Comparison of ENCODE assay signal across 16 cellular contexts in genomic region chr11:65305501-65306268, GRCh38. TPM values are rescaled to one million over a fixed set of nuclear protein-coding genes. Genes with fewer than 3 reads are reported as not detected.
DNase-seq lines count a peak whose midpoint lies in the region; ATAC-seq, FAIRE-seq and TF ChIP-seq lines count a peak whose summit lies in the region.
"Had no signal": no experiment of that assay in that cellular context is flagged by ENCODE, and none has a peak within 500 bp of the region (broad histone marks: within the 10 kb centered on the region; RNA-seq: fewer than 3 reads in every experiment).

No MANE protein-coding gene starts in this region.

- no peaks in the 10 kb centered on the region for H3K9me3 ChIP-seq in BLaER1 treated with 17β-estradiol and CSF1 and Interleukin-3, amounts not matched to agents 10 nM and 100 nM (replicated peaks in 1 of 11)
- no peaks in the 10 kb centered on the region for H3K9me3 ChIP-seq in pancreas
- H3K9me3 ChIP-seq: right atrium auricular region, upper lobe of left lung had no signal

- H3K27me3 ChIP-seq in BLaER1 treated with 17β-estradiol and CSF1 and Interleukin-3, amounts not matched to agents 10 nM and 100 nM, result no peaks in the 10 kb centered on the region
- H3K27me3 ChIP-seq in pancreas, result no peaks in the 10 kb centered on the region
- H3K27me3 ChIP-seq: right atrium auricular region, upper lobe of left lung had no signal

- H3K27ac Mint-ChIP-seq in activated T-helper 17 cell treated with anti-CD3 and anti-CD28 coated beads, Interleukin-2, amount 50 U/mL, for 72 hours, result peak overlapping the region; percentile 51
- H3K27ac Mint-ChIP-seq: activated CD4-positive, alpha-beta T cell treated with anti-CD3 and anti-CD28 coated beads, Interleukin-2, amount 10 ng/mL, durations not matched to agents 7 days and 5 days had no signal

- no peak for ATAC-seq in activated T-helper 17 cell treated with anti-CD3 and anti-CD28 coated beads, Interleukin-2, amount 50 U/mL, for 72 hours (replicated peaks)
- peak; percentile 75 to 86 (median 80) for ATAC-seq in pancreas
- no peak for ATAC-seq in GM18870 (IDR thresholded peaks at IDR 0.05; ENCODE audit: unreplicated experiment)

- H3K4me1 ChIP-seq in BLaER1 treated with 17β-estradiol and CSF1 and Interleukin-3, amounts not matched to agents 10 nM and 100 nM, result peaks cover 51 to 77% (median 66%) of the 10 kb centered on the region in 10 experiments
- H3K4me1 ChIP-seq in pancreas, result peaks cover 3 to 23% (median 14%) of the 10 kb centered on the region in 3 donors

- TF ChIP-seq CTCF in fibroblast of pulmonary artery (IDR thresholded peaks at IDR 0.05; ENCODE audit: low read length, missing control alignments), result no peak
- no peak for TF ChIP-seq CTCF in pancreas (IDR thresholded peaks at IDR 0.05)
- no peak for TF ChIP-seq CTCF in GM20000 (IDR thresholded peaks at IDR 0.05; ENCODE audit: extremely low read depth, missing control alignments)

- no peak overlapping the region for H3K4me3 Mint-ChIP-seq in activated T-helper 17 cell treated with anti-CD3 and anti-CD28 coated beads, Interleukin-2, amount 50 U/mL, for 72 hours
- H3K4me3 Mint-ChIP-seq: activated CD4-positive, alpha-beta T cell treated with anti-CD3 and anti-CD28 coated beads, Interleukin-2, amount 10 ng/mL, durations not matched to agents 7 days and 5 days had no signal

- no peak for FAIRE-seq in pancreas (lab: Jason Lieb, UNC)

- H3K27me3 Mint-ChIP-seq in activated T-helper 17 cell treated with anti-CD3 and anti-CD28 coated beads, Interleukin-2, amount 50 U/mL, for 72 hours, result no peaks in the 10 kb centered on the region
- H3K27me3 Mint-ChIP-seq: activated CD4-positive, alpha-beta T cell treated with anti-CD3 and anti-CD28 coated beads, Interleukin-2, amount 10 ng/mL, durations not matched to agents 7 days and 5 days had no signal

- H3K36me3 Mint-ChIP-seq in activated T-helper 17 cell treated with anti-CD3 and anti-CD28 coated beads, Interleukin-2, amount 50 U/mL, for 72 hours (ENCODE audit: low read depth), result peaks cover 6% of the 10 kb centered on the region

- H3K9ac ChIP-seq in BLaER1 treated with 17β-estradiol and CSF1 and Interleukin-3, amounts not matched to agents 10 nM and 100 nM, result no peak overlapping the region; a peak in 2 of 22 replicates
- H3K9ac ChIP-seq: KMS-11 had no signal

- no peaks in the 10 kb centered on the region for H4K20me1 ChIP-seq in BLaER1 treated with 17β-estradiol and CSF1 and Interleukin-3, amounts not matched to agents 10 nM and 100 nM

- H3K4me2 ChIP-seq in BLaER1 treated with 17β-estradiol and CSF1 and Interleukin-3, amounts not matched to agents 10 nM and 100 nM, result peak overlapping the region in 4 of 11 experiments; percentile 18 to 25 (median 22); a peak in 4 of 22 replicates
- H3K4me2 ChIP-seq: KMS-11 had no signal

- WGBS in pancreas, 2 donors, result 42 to 47% methylated on average over 17 of the region's 17 CpGs

- H3K27ac ChIP-seq in BLaER1 treated with 17β-estradiol and CSF1 and Interleukin-3, amounts not matched to agents 10 nM and 100 nM, result peak overlapping the region in 6 of 11 experiments; percentile 10 to 88 (median 48); a peak in 8 of 22 replicates
- peak overlapping the region; percentile 22 to 81 (median 58) for H3K27ac ChIP-seq in pancreas
- H3K27ac ChIP-seq: KMS-11 had no signal

- intact Hi-C loops in pancreas (cut with DNase I), result no loop called here

- no peaks in the 10 kb centered on the region for H3K4me1 Mint-ChIP-seq in activated T-helper 17 cell treated with anti-CD3 and anti-CD28 coated beads, Interleukin-2, amount 50 U/mL, for 72 hours
- H3K4me1 Mint-ChIP-seq: activated CD4-positive, alpha-beta T cell treated with anti-CD3 and anti-CD28 coated beads, Interleukin-2, amount 10 ng/mL, durations not matched to agents 7 days and 5 days had no signal

- DNase-seq in fibroblast of pulmonary artery (ENCODE audit: low read depth) (peak; percentile 59), pancreas (peak in 4 of 6 donors; percentile 46 to 61 (median 52)), GM20000 (ENCODE audit: low spot score) (no peak), NCI-H1092 (lab: John Stamatoyannopoulos, UW) (no peak), DMS79 (lab: John Stamatoyannopoulos, UW) (no peak)
- DNase-seq: activated CD4-positive, alpha-beta T cell treated with anti-CD3 and anti-CD28 coated beads, Interleukin-2, amount 10 ng/mL, durations not matched to agents 7 days and 5 days; activated gamma-delta T cell; mammary epithelial cell; NCI-H1930; NK-92 treated with Interleukin-12 subunit alpha and Interleukin-12 subunit beta, amount 100 ng/mL, for 24 hours had no signal

- H3K4me3 ChIP-seq in BLaER1 treated with 17β-estradiol and CSF1 and Interleukin-3, amounts not matched to agents 10 nM and 100 nM, result no peak overlapping the region
- H3K4me3 ChIP-seq in fibroblast of pulmonary artery (replicated peaks; ENCODE audit: low read depth, low read length) (no peak overlapping the region), pancreas (no peak overlapping the region)
- H3K4me3 ChIP-seq: right atrium auricular region, upper lobe of left lung had no signal

- H3K36me3 ChIP-seq in BLaER1 treated with 17β-estradiol and CSF1 and Interleukin-3, amounts not matched to agents 10 nM and 100 nM, result peaks cover 0 to 51% (median 26%) of the 10 kb centered on the region in 11 experiments; a peak in 16 of 22 replicates
- no peaks in the 10 kb centered on the region for H3K36me3 ChIP-seq in pancreas
- H3K36me3 ChIP-seq: right atrium auricular region had no signal

- H3K9me3 Mint-ChIP-seq in activated T-helper 17 cell treated with anti-CD3 and anti-CD28 coated beads, Interleukin-2, amount 50 U/mL, for 72 hours, result no peaks in the 10 kb centered on the region
- H3K9me3 Mint-ChIP-seq: activated CD4-positive, alpha-beta T cell treated with anti-CD3 and anti-CD28 coated beads, Interleukin-2, amount 10 ng/mL, durations not matched to agents 7 days and 5 days had no signal

RNA-seq across cellular contexts. Expression of gene CDC42EP2, which starts 9.0 kb away (rescaled TPM):
- total RNA-seq in activated T-helper 17 cell treated with anti-CD3 and anti-CD28 coated beads, Interleukin-2, amount 50 U/mL, for 72 hours, result 1 to 10 TPM in 1 of 2 donors, under 1 TPM in 1; 0.73 to 2.0 TPM
- 1 to 10 TPM; 2.4 to 7.9 (median 2.7) TPM for total RNA-seq in pancreas
- polyA plus RNA-seq in pancreas, result 1 to 10 TPM; 4.8 to 6.8 TPM

RNA-seq across cellular contexts. Expression of gene DPF2, which starts 28.0 kb away (rescaled TPM):
- 10 to 100 TPM; 66.0 to 89.5 TPM for total RNA-seq in activated T-helper 17 cell treated with anti-CD3 and anti-CD28 coated beads, Interleukin-2, amount 50 U/mL, for 72 hours
- total RNA-seq in pancreas, result 10 to 100 TPM; 16.6 to 28.0 (median 21.5) TPM
- polyA plus RNA-seq in pancreas, result 10 to 100 TPM; 11.7 to 19.6 TPM

RNA-seq across cellular contexts. Expression of gene POLA2, which starts 43.9 kb away (rescaled TPM):
- total RNA-seq in activated T-helper 17 cell treated with anti-CD3 and anti-CD28 coated beads, Interleukin-2, amount 50 U/mL, for 72 hours, result 10 to 100 TPM; 54.6 to 64.1 TPM
- 1 to 10 TPM; 3.1 to 6.4 (median 4.6) TPM for total RNA-seq in pancreas
- 1 to 10 TPM; 6.8 to 7.5 TPM for polyA plus RNA-seq in pancreas

RNA-seq across cellular contexts. Expression of gene TIGD3, which starts 48.9 kb away (rescaled TPM):
- 1 to 10 TPM in 1 of 2 donors, under 1 TPM in 1; 0.95 to 1.5 TPM for total RNA-seq in activated T-helper 17 cell treated with anti-CD3 and anti-CD28 coated beads, Interleukin-2, amount 50 U/mL, for 72 hours
- total RNA-seq in pancreas, result under 1 TPM in 4 of 6 donors, not detected in 2; 0.06 to 0.16 (median 0.13) TPM
- under 1 TPM; 0.15 to 0.68 TPM for polyA plus RNA-seq in pancreas
- total RNA-seq: mammary epithelial cell had no signal

Comparison
In these comparisons a context has a peak if more than half of its experiments do, and no peak if none do; other contexts are left out.
1. ATAC-seq: peak in pancreas (4 of 4); none in activated T-helper 17 cell treated with anti-CD3 and anti-CD28 coated beads, Interleukin-2, amount 50 U/mL, for 72 hours (single experiment) and GM18870 (single experiment).
2. DNase-seq: peak in fibroblast of pulmonary artery (single experiment) and pancreas (4 of 6); none in GM20000 (single experiment), NCI-H1092 (single experiment) and DMS79 (single experiment).
3. RNA of gene POLA2, which starts 43.9 kb away (total RNA-seq): 54.6 to 64.1 TPM in activated T-helper 17 cell treated with anti-CD3 and anti-CD28 coated beads, Interleukin-2, amount 50 U/mL, for 72 hours; 3.1 to 6.4 TPM in pancreas; every median in the first group is over 4 times any median in the second.